ENCODE assay signal across 8 cellular contexts in the genomic region with DNA sequence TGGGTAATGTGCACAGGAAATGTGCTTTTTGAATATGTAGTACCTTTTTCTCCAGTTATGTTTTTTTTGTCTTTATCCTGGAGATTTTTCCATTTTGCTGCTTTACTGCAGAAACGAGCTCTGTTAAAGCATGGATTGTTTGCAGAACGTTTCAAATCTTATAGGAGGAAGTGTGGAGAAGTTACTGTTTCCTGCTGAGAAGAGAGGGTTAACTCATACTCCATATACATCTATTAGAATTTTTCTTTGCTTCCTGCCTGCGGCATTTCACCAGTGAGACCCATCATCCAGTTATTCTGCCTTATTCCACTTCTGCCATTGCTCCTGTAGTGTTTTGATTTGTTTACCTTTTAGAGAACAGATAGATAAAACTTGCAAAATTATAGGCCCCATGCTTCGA. TPM values are rescaled to one million over a fixed set of nuclear protein-coding genes. Genes with fewer than 3 reads are reported as not detected.
DNase-seq lines count a peak whose midpoint lies in the region; ATAC-seq and TF ChIP-seq lines count a peak whose summit lies in the region.

No MANE protein-coding gene starts in this region.

- intact Hi-C loops in OCI-LY7 (cut with micrococcal nuclease; ENCODE audit: unreplicated experiment): loop anchor here (10.0 kb wide), 1 partner anchor 199 kb away; no protein-coding TSS in a partner anchor

- H3K36me3 ChIP-seq in OCI-LY7 (ENCODE audit: insufficient read depth, low read length): peaks cover 30% of the 10 kb centered on the region
- H3K36me3 ChIP-seq in effector memory CD4-positive, alpha-beta T cell (ENCODE audit: control insufficient read depth, insufficient read depth, low read length): no peaks in the 10 kb centered on the region
- H3K36me3 ChIP-seq in neural cell (ENCODE audit: insufficient read depth, low read length): no peaks in the 10 kb centered on the region

- BruUV-seq in OCI-LY7 (replicated peaks; lab: Mats Ljungman, UMichigan): no TSS peak

- peak overlapping the region; percentile 97 for H3K9ac ChIP-seq in neural cell (ENCODE audit: low read length)

- H3K4me2 ChIP-seq in OCI-LY7 (ENCODE audit: low read length) (peak overlapping the region; percentile 86), neural cell (ENCODE audit: low read length) (peak overlapping the region; percentile 90)

- TF ChIP-seq CTCF in OCI-LY7 (conservative IDR thresholded peaks at IDR 0.05; ENCODE audit: low read length) (no peak), neural cell (IDR thresholded peaks at IDR 0.05; ENCODE audit: poor library complexity, severe bottlenecking) (no peak)

- TF ChIP-seq RAD21 in neural cell (conservative IDR thresholded peaks at IDR 0.05): no peak

- H3K4me1 ChIP-seq in OCI-LY7 (ENCODE audit: insufficient read depth, low read length, poor library complexity, severe bottlenecking): peaks cover 11% of the 10 kb centered on the region
- H3K4me1 ChIP-seq in effector memory CD4-positive, alpha-beta T cell (ENCODE audit: control insufficient read depth, insufficient read depth, low read length, poor library complexity, severe bottlenecking): peaks cover 13% of the 10 kb centered on the region

- ATAC-seq in GM19452 (IDR thresholded peaks at IDR 0.05; ENCODE audit: unreplicated experiment) (no peak), HG03280 (IDR thresholded peaks at IDR 0.05; ENCODE audit: unreplicated experiment) (no peak)

- POLR2A ChIA-PET in OCI-LY7 (lab: Charles Lee): no interaction called here

- DNase-seq in NCI-H82 (lab: John Stamatoyannopoulos, UW) (peak; percentile 19), NCI-H82 treated with DMSO at 0.1 percent for 48 hours (lab: John Stamatoyannopoulos, UW; ENCODE audit: unreplicated experiment) (no peak), OCI-LY7 (ENCODE audit: low spot score) (peak; percentile 46)
- no peak for DNase-seq in effector memory CD4-positive, alpha-beta T cell
- no peak for DNase-seq in stimulated activated CD4-positive, alpha-beta T cell treated with anti-CD3 and anti-CD28 coated beads, Interleukin-12 subunit alpha, Interleukin-12 subunit beta, amount 100 ng/mL, for 4 hours

- no peaks in the 10 kb centered on the region for H3K27me3 ChIP-seq in effector memory CD4-positive, alpha-beta T cell (replicated peaks; ENCODE audit: control insufficient read depth, insufficient read depth, low read length, poor library complexity, severe bottlenecking)
- H3K27me3 ChIP-seq in neural cell (ENCODE audit: insufficient read depth, low read depth, low read length): no peaks in the 10 kb centered on the region

- TF ChIP-seq EP300 in neural cell (conservative IDR thresholded peaks at IDR 0.05; ENCODE audit: poor library complexity, severe bottlenecking): no peak

- CTCF ChIA-PET in OCI-LY7 (lab: Charles Lee; ENCODE audit: unreplicated experiment): no interaction called here

- H2AFZ ChIP-seq in OCI-LY7 (ENCODE audit: low read length) (peak overlapping the region; percentile 37; the same call in 1 of the 2 replicates), neural cell (ENCODE audit: low read depth, low read length) (no peak overlapping the region)

- H3K79me2 ChIP-seq in OCI-LY7 (ENCODE audit: insufficient read depth, low read depth, low read length) (peaks cover 68% of the 10 kb centered on the region), neural cell (replicated peaks; ENCODE audit: insufficient read depth, low read length) (peaks cover 60% of the 10 kb centered on the region)

- H3K9me2 ChIP-seq in OCI-LY7 (ENCODE audit: insufficient read depth, low read length) (no peaks in the 10 kb centered on the region), neural cell (ENCODE audit: insufficient read depth, low read length) (no peaks in the 10 kb centered on the region)

- peak overlapping the region; percentile 93 for H3K27ac ChIP-seq in OCI-LY7 (ENCODE audit: low read depth, low read length, poor library complexity, severe bottlenecking)
- H3K27ac ChIP-seq in effector memory CD4-positive, alpha-beta T cell (ENCODE audit: insufficient read depth, low read length, poor library complexity, severe bottlenecking): peak overlapping the region; percentile 95
- H3K27ac ChIP-seq in neural cell (ENCODE audit: low read length): peak overlapping the region; percentile 100

- no peaks in the 10 kb centered on the region for H3K9me3 ChIP-seq in OCI-LY7 (ENCODE audit: low read length)
- no peaks in the 10 kb centered on the region for H3K9me3 ChIP-seq in effector memory CD4-positive, alpha-beta T cell (ENCODE audit: control insufficient read depth, low read length)
- no peaks in the 10 kb centered on the region for H3K9me3 ChIP-seq in neural cell (ENCODE audit: low read length)

- H4K20me1 ChIP-seq in OCI-LY7 (ENCODE audit: insufficient read depth, low read length) (peaks cover 10% of the 10 kb centered on the region; the same call in 1 of the 2 replicates), neural cell (ENCODE audit: insufficient read depth) (no peaks in the 10 kb centered on the region)

- peaks cover 4% of the 10 kb centered on the region for H3F3A ChIP-seq in neural cell (ENCODE audit: insufficient read depth, low read length, poor library complexity, severe bottlenecking)

- peak overlapping the region; percentile 92 for H3K4me3 ChIP-seq in OCI-LY7 (ENCODE audit: low read depth, low read length, poor library complexity, severe bottlenecking)
- H3K4me3 ChIP-seq in effector memory CD4-positive, alpha-beta T cell (ENCODE audit: insufficient read depth, low read depth, low read length, poor library complexity, severe bottlenecking): peak overlapping the region; percentile 77
- peak overlapping the region; percentile 91 for H3K4me3 ChIP-seq in neural cell (ENCODE audit: low read length)

TF ChIP-seq in neural cell, 6 proteins besides CTCF, POLR2A, EP300 and RAD21:
- TF ChIP-seq EZH2 (IDR thresholded peaks at IDR 0.05; ENCODE audit: borderline replicate concordance, insufficient read depth, low read length, poor library complexity, severe bottlenecking): no peak
- peak; percentile 33 for TF ChIP-seq MXI1 (conservative IDR thresholded peaks at IDR 0.05; ENCODE audit: poor library complexity, severe bottlenecking)

RNA-seq across cellular contexts. Expression of gene RPRD2, which starts 2.0 kb away (rescaled TPM):
- total RNA-seq in OCI-LY7 (2014; rRNA removed; shearing (Covaris generic)): 12.7 and 17.0 TPM in 2 replicates
- total RNA-seq in OCI-LY7 (2022): 38.6 and 39.7 TPM in 2 replicates
- polyA plus RNA-seq in neural cell: 7.2 and 8.6 TPM in 2 replicates
- 27.5 and 40.6 TPM in 2 replicates for polyA minus RNA-seq in neural cell

RNA-seq across cellular contexts. Expression of gene PRPF3, which starts 44.6 kb away (rescaled TPM):
- 46.6 and 49.2 TPM in 2 replicates for total RNA-seq in OCI-LY7 (2014; rRNA removed; shearing (Covaris generic))
- total RNA-seq in OCI-LY7 (2022): 77.7 and 77.8 TPM in 2 replicates
- polyA plus RNA-seq in neural cell: 86.1 and 92.1 TPM in 2 replicates
- polyA minus RNA-seq in neural cell: 62.8 and 64.6 TPM in 2 replicates

Comparison
In these comparisons a context has a peak if more than half of its experiments do, and no peak if none do; other contexts are left out.
1. DNase-seq: peak in NCI-H82 (single experiment) and OCI-LY7 (single experiment); none in NCI-H82 treated with DMSO at 0.1 percent for 48 hours (single experiment), effector memory CD4-positive, alpha-beta T cell (0 of 3) and stimulated activated CD4-positive, alpha-beta T cell treated with anti-CD3 and anti-CD28 coated beads, Interleukin-12 subunit alpha, Interleukin-12 subunit beta, amount 100 ng/mL, for 4 hours (single experiment).
2. Peak in every context shown above with its lines, with median percentiles within 50 percentile points of each other: H3K27ac ChIP-seq and H3K4me3 ChIP-seq.